In the genomic region with DNA sequence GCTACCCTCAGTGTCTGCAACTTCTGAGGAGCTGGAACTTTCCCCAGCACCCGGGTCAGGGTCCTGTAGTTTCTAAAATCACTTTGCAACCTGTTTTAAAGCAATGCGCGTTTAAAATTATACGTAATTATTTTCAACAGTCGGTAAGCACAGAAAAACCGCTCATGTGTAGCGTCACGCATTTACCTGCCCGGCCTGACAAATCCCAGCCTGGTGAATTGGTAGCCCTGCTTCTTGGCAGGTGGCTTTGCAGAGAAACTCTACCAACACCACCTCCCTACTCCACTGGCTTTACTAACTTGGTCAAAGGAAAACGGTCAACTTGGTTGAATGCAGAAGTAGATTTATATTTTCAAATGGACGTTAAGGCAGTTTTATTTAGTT, we compare ENCODE assay signal across 1 cellular context.
TF ChIP-seq lines count a peak whose summit lies in the region.

No MANE protein-coding gene starts in this region.

TF ChIP-seq in liver, 16 proteins besides CTCF, POLR2A, EP300 and RAD21 (continued from another document):
- TF ChIP-seq, protein P1, sequence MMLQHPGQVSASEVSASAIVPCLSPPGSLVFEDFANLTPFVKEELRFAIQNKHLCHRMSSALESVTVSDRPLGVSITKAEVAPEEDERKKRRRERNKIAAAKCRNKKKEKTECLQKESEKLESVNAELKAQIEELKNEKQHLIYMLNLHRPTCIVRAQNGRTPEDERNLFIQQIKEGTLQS (IDR thresholded peaks at IDR 0.05) = no peak
- TF ChIP-seq YY1 (IDR thresholded peaks at IDR 0.05) (no peak), HNF4G (IDR thresholded peaks at IDR 0.05) (no peak), TAF1 (conservative IDR thresholded peaks at IDR 0.05) (no peak), RXRA (IDR thresholded peaks at IDR 0.05) (no peak), NR2F2 (IDR thresholded peaks at IDR 0.05) (no peak)
- TF ChIP-seq, protein P2, sequence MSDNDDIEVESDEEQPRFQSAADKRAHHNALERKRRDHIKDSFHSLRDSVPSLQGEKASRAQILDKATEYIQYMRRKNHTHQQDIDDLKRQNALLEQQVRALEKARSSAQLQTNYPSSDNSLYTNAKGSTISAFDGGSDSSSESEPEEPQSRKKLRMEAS (IDR thresholded peaks at IDR 0.05) = no peak
- TF ChIP-seq, protein P3, sequence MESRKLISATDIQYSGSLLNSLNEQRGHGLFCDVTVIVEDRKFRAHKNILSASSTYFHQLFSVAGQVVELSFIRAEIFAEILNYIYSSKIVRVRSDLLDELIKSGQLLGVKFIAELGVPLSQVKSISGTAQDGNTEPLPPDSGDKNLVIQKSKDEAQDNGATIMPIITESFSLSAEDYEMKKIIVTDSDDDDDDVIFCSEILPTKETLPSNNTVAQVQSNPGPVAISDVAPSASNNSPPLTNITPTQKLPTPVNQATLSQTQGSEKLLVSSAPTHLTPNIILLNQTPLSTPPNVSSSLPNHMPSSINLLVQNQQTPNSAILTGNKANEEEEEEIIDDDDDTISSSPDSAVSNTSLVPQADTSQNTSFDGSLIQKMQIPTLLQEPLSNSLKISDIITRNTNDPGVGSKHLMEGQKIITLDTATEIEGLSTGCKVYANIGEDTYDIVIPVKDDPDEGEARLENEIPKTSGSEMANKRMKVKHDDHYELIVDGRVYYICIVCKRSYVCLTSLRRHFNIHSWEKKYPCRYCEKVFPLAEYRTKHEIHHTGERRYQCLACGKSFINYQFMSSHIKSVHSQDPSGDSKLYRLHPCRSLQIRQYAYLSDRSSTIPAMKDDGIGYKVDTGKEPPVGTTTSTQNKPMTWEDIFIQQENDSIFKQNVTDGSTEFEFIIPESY (IDR thresholded peaks at IDR 0.05) = no peak
